In the genomic region with DNA sequence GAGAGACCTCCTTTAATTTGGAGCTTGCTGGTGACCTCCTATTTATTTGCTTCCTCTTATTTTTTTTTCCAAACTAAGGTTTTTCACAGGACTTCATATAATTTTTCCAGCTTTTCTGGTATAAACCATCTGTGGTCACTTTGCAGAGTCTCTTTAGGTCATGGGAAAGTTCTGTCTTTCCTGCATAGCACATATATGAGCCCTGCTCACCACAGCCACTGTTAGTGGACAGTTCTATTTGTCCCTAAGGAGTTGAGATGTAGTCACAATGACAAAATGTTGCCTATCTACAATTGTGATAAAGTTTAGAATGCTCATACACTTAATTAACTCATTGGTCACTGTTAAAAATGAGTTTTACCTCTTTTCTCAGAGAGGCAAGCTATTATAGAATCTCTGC, we compare ENCODE assay signal across 29 cellular contexts.
"Had no signal": no experiment of that assay in that cellular context is flagged by ENCODE, and none has a peak within 500 bp of the region (broad histone marks: within the 10 kb centered on the region; RNA-seq: fewer than 3 reads in every experiment).

No MANE protein-coding gene starts in this region.

- H3K27ac Mint-ChIP-seq: activated CD8-positive, alpha-beta T cell treated with anti-CD3 and anti-CD28 coated beads for 36 hours; activated naive CD4-positive, alpha-beta T cell treated with anti-CD3 and anti-CD28 coated beads, Interleukin-2, amount 50 U/mL, for 24 hours; activated naive CD8-positive, alpha-beta T cell treated with anti-CD3 and anti-CD28 coated beads, Interleukin-2, amount 50 U/mL, for 24 hours; activated T-helper 17 cell treated with anti-CD3 and anti-CD28 coated beads, Interleukin-2, amount 50 U/mL, for 72 hours; dendritic cell treated with granulocyte-macrophage colony-stimulating factor and Interleukin-4, amounts not matched to agents 40 ng/mL and 50 ng/mL, for 4 days; endodermal cell; immature natural killer cell; stimulated activated memory B cell treated with anti-CD40 and anti-IgM and Interleukin-4, amounts not matched to agents 10 μg/mL and 1 μg/mL and 100 μg/mL, for 72 hours; WTC11 had no signal

- H3K4me1 ChIP-seq: breast epithelium, right lobe of liver, thyroid gland had no signal

- H3K4me1 Mint-ChIP-seq: activated naive CD4-positive, alpha-beta T cell treated with anti-CD3 and anti-CD28 coated beads, Interleukin-2, amount 50 U/mL, for 24 hours; activated naive CD8-positive, alpha-beta T cell treated with anti-CD3 and anti-CD28 coated beads, Interleukin-2, amount 50 U/mL, for 24 hours; activated T-helper 17 cell treated with anti-CD3 and anti-CD28 coated beads, Interleukin-2, amount 50 U/mL, for 72 hours; central memory CD8-positive, alpha-beta T cell; immature natural killer cell; naive B cell; stimulated activated memory B cell treated with anti-CD40 and anti-IgM and Interleukin-4, amounts not matched to agents 10 μg/mL and 1 μg/mL and 100 μg/mL, for 72 hours; WTC11 had no signal

- H3K27me3 Mint-ChIP-seq: dendritic cell treated with granulocyte-macrophage colony-stimulating factor and Interleukin-4, amounts not matched to agents 40 ng/mL and 50 ng/mL, for 4 days had no signal

- H3K4me3 ChIP-seq: breast epithelium, lung, right lobe of liver, stomach, thyroid gland had no signal

- ATAC-seq: activated CD8-positive, alpha-beta T cell treated with anti-CD3 and anti-CD28 coated beads for 36 hours; activated naive CD8-positive, alpha-beta T cell treated with anti-CD3 and anti-CD28 coated beads, Interleukin-2, amount 50 U/mL, for 24 hours; activated T-cell treated with anti-CD3 and anti-CD28 coated beads, Interleukin-2, amount 50 U/mL, for 4 hours; esophagus mucosa; right lobe of liver; stimulated activated memory B cell treated with anti-CD40 and anti-IgM and Interleukin-4, amounts not matched to agents 10 μg/mL and 1 μg/mL and 100 μg/mL, for 72 hours; WTC11 had no signal

- H3K36me3 Mint-ChIP-seq: activated naive CD4-positive, alpha-beta T cell treated with anti-CD3 and anti-CD28 coated beads, Interleukin-2, amount 50 U/mL, for 24 hours; immature natural killer cell; naive B cell; stimulated activated memory B cell treated with anti-CD40 and anti-IgM and Interleukin-4, amounts not matched to agents 10 μg/mL and 1 μg/mL and 100 μg/mL, for 72 hours; WTC11 had no signal

- DNase-seq: activated CD4-positive, alpha-beta T cell treated with anti-CD3 and anti-CD28 coated beads, Interleukin-2, amount 50 U/mL, for 1 hour; activated CD8-positive, alpha-beta T cell treated with anti-CD3 and anti-CD28 coated beads for 36 hours; activated gamma-delta T cell treated with Interleukin-2 at 50 U/mL for 16 hours; activated naive CD8-positive, alpha-beta T cell treated with anti-CD3 and anti-CD28 coated beads, Interleukin-2, amount 50 U/mL, for 24 hours; activated T-cell treated with anti-CD3 and anti-CD28 coated beads, Interleukin-2, amount 50 U/mL, for 4 hours; endodermal cell; foreskin melanocyte; hippocampal formation; immature natural killer cell; kidney; left colon; naive B cell; posterior cingulate gyrus; right lobe of liver; stimulated activated CD4-positive, alpha-beta T cell treated with anti-CD3 and anti-CD28 coated beads, Interleukin-1b, Interleukin-23, amount 100 ng/mL, for 48 hours; stimulated activated CD4-positive, alpha-beta T cell treated with anti-CD3 and anti-CD28 coated beads, Interleukin-4, amount 100 ng/mL, for 4 hours; stimulated activated CD8-positive, alpha-beta memory T cell treated with anti-CD3 and anti-CD28 coated beads, Interleukin-4, amount 100 ng/mL, for 48 hours; stomach; T-helper 2 cell; thyroid gland had no signal

- H3K27me3 ChIP-seq: breast epithelium, right lobe of liver, stomach, thyroid gland had no signal

- H3K9me3 Mint-ChIP-seq: activated CD8-positive, alpha-beta T cell treated with anti-CD3 and anti-CD28 coated beads for 36 hours; activated naive CD4-positive, alpha-beta T cell treated with anti-CD3 and anti-CD28 coated beads, Interleukin-2, amount 50 U/mL, for 24 hours; activated naive CD8-positive, alpha-beta T cell treated with anti-CD3 and anti-CD28 coated beads, Interleukin-2, amount 50 U/mL, for 24 hours; activated T-cell treated with anti-CD3 and anti-CD28 coated beads, Interleukin-2, amount 50 U/mL, for 4 hours; activated T-helper 17 cell treated with anti-CD3 and anti-CD28 coated beads, Interleukin-2, amount 50 U/mL, for 72 hours; central memory CD8-positive, alpha-beta T cell; dendritic cell treated with granulocyte-macrophage colony-stimulating factor and Interleukin-4, amounts not matched to agents 40 ng/mL and 50 ng/mL, for 4 days; endodermal cell; naive B cell; stimulated activated memory B cell treated with anti-CD40 and anti-IgM and Interleukin-4, amounts not matched to agents 10 μg/mL and 1 μg/mL and 100 μg/mL, for 72 hours; WTC11 had no signal

- H3K27ac ChIP-seq: breast epithelium, right lobe of liver, stomach, thyroid gland had no signal

- H3K9me3 ChIP-seq: breast epithelium, right lobe of liver, stomach, thyroid gland had no signal

- H3K36me3 ChIP-seq: breast epithelium, right lobe of liver, stomach, thyroid gland had no signal

- H3K4me3 Mint-ChIP-seq: activated CD8-positive, alpha-beta T cell treated with anti-CD3 and anti-CD28 coated beads for 36 hours; activated naive CD4-positive, alpha-beta T cell treated with anti-CD3 and anti-CD28 coated beads, Interleukin-2, amount 50 U/mL, for 24 hours; activated naive CD8-positive, alpha-beta T cell treated with anti-CD3 and anti-CD28 coated beads, Interleukin-2, amount 50 U/mL, for 24 hours; activated T-cell treated with anti-CD3 and anti-CD28 coated beads, Interleukin-2, amount 50 U/mL, for 4 hours; activated T-helper 17 cell treated with anti-CD3 and anti-CD28 coated beads, Interleukin-2, amount 50 U/mL, for 72 hours; central memory CD8-positive, alpha-beta T cell; dendritic cell treated with granulocyte-macrophage colony-stimulating factor and Interleukin-4, amounts not matched to agents 40 ng/mL and 50 ng/mL, for 4 days; endodermal cell; immature natural killer cell; naive B cell; stimulated activated memory B cell treated with anti-CD40 and anti-IgM and Interleukin-4, amounts not matched to agents 10 μg/mL and 1 μg/mL and 100 μg/mL, for 72 hours; WTC11 had no signal
